In genomic region chr10:73209705-73210104, GRCh38 we compare ENCODE assay signal across 14 cellular contexts. TPM values are rescaled to one million over a fixed set of nuclear protein-coding genes. Genes with fewer than 3 reads are reported as not detected.
A peak's percentile ranks its signal among the peaks of the same experiment; 100 is the strongest.
DNase-seq lines count a peak whose midpoint lies in the region; ATAC-seq and TF ChIP-seq lines count a peak whose summit lies in the region.
"Had no signal": no experiment of that assay in that cellular context is flagged by ENCODE, and none has a peak within 500 bp of the region (broad histone marks: within the 10 kb centered on the region; RNA-seq: fewer than 3 reads in every experiment).

No MANE protein-coding gene starts in this region.

- H3K36me3 ChIP-seq in right atrium auricular region (peaks cover 23% of the 10 kb centered on the region), esophagus squamous epithelium (peaks cover 0 to 56% (median 8%) of the 10 kb centered on the region in 3 donors), uterus (no peaks in the 10 kb centered on the region)
- H3K36me3 ChIP-seq: prostate gland had no signal

- H3K4me1 ChIP-seq in right atrium auricular region: no peaks in the 10 kb centered on the region
- no peaks in the 10 kb centered on the region for H3K4me1 ChIP-seq in esophagus squamous epithelium
- no peaks in the 10 kb centered on the region for H3K4me1 ChIP-seq in uterus
- H3K4me1 ChIP-seq: prostate gland, SJSA1, transverse colon had no signal

- H3K27me3 ChIP-seq in right atrium auricular region (no peaks in the 10 kb centered on the region), esophagus squamous epithelium (no peaks in the 10 kb centered on the region), uterus (no peaks in the 10 kb centered on the region)
- H3K27me3 ChIP-seq: SJSA1, transverse colon had no signal

- H3K4me3 ChIP-seq in right atrium auricular region (no peak overlapping the region), fibroblast of the aortic adventitia (ENCODE audit: low read depth, low read length) (no peak overlapping the region), esophagus squamous epithelium (no peak overlapping the region), uterus (no peak overlapping the region)
- H3K4me3 ChIP-seq: A549, prostate gland, SJSA1, transverse colon had no signal

- WGBS in esophagus squamous epithelium, 2 donors: 33 to 48% methylated on average over 1 of the region's 1 CpG

- ATAC-seq in left ventricle myocardium superior: peak; percentile 35
- ATAC-seq: A549 had no signal

- intact Hi-C loops in left ventricle myocardium superior (cut with micrococcal nuclease): no loop called here
- intact Hi-C loops in esophagus squamous epithelium (cut with DNase I): no loop called here
- intact Hi-C loops in uterus (cut with DNase I; ENCODE audit: low total_unique reads): no loop called here

- DNase-seq in left ventricle myocardium superior (no peak), right atrium auricular region (ENCODE audit: low spot score) (no peak), astrocyte of the hippocampus (ENCODE audit: low read depth, low spot score) (peak; percentile 30), fibroblast of the aortic adventitia (ENCODE audit: low read depth) (peak; percentile 59), stromal cell of bone marrow (ENCODE audit: low read depth) (peak; percentile 27), esophagus squamous epithelium (lab: John Stamatoyannopoulos, UW) (no peak), uterus (no peak)
- no peak for DNase-seq in stimulated activated CD4-positive, alpha-beta T cell treated with anti-CD3 and anti-CD28 coated beads, Interleukin-4, amount 100 ng/mL, for 1 hour
- DNase-seq: activated effector memory CD4-positive, alpha-beta T cell treated with anti-CD3 and anti-CD28 coated beads, Interleukin-2, amount 50 U/mL, for 16 hours; NCI-H2029 treated with DMSO at 0.1 percent for 48 hours; transverse colon had no signal

- no peak for TF ChIP-seq CTCF in right atrium auricular region (IDR thresholded peaks at IDR 0.05)
- TF ChIP-seq CTCF in fibroblast of the aortic adventitia (IDR thresholded peaks at IDR 0.05; ENCODE audit: insufficient read depth, low read length): no peak
- TF ChIP-seq CTCF in esophagus squamous epithelium (IDR thresholded peaks at IDR 0.05): no peak
- no peak for TF ChIP-seq CTCF in uterus (IDR thresholded peaks at IDR 0.05)

- no peak for TF ChIP-seq POLR2A in esophagus squamous epithelium (IDR thresholded peaks at IDR 0.05)
- no peak for TF ChIP-seq POLR2A in uterus (IDR thresholded peaks at IDR 0.05)

- H3K27ac ChIP-seq in right atrium auricular region (no peak overlapping the region), esophagus squamous epithelium (no peak overlapping the region), uterus (no peak overlapping the region)
- H3K27ac ChIP-seq: A549, prostate gland, SJSA1, transverse colon had no signal

- no peaks in the 10 kb centered on the region for H3K9me3 ChIP-seq in right atrium auricular region
- no peaks in the 10 kb centered on the region for H3K9me3 ChIP-seq in esophagus squamous epithelium
- no peaks in the 10 kb centered on the region for H3K9me3 ChIP-seq in uterus
- H3K9me3 ChIP-seq: prostate gland, transverse colon had no signal

RNA-seq across cellular contexts. Expression of gene DNAJC9, which starts 37.4 kb away (rescaled TPM):
- total RNA-seq in left ventricle myocardium superior (9.6 TPM), right atrium auricular region (1 to 10 TPM; 6.8 to 6.9 TPM), fibroblast of the aortic adventitia (ENCODE audit: low replicate concordance) (18.7 and 41.0 TPM in 2 replicates), esophagus squamous epithelium (10 to 100 TPM; 13.4 to 35.4 (median 25.2) TPM), uterus (10 to 100 TPM in 3 of 4 donors, 1 to 10 TPM in 1; 8.2 to 45.3 (median 19.3) TPM)

RNA-seq across cellular contexts. Expression of gene FAM149B1, which starts 41.8 kb away (rescaled TPM):
- total RNA-seq in left ventricle myocardium superior: 13.8 TPM
- total RNA-seq in right atrium auricular region: 10 to 100 TPM in 1 of 2 donors, 1 to 10 TPM in 1; 9.4 to 13.0 TPM
- 30.8 and 47.5 TPM in 2 replicates for total RNA-seq in fibroblast of the aortic adventitia (ENCODE audit: low replicate concordance)
- 10 to 100 TPM in 2 of 4 donors, 1 to 10 TPM in 2; 8.7 to 15.8 (median 10.8) TPM for total RNA-seq in esophagus squamous epithelium
- total RNA-seq in uterus: 10 to 100 TPM; 11.0 to 37.4 (median 19.0) TPM

RNA-seq across cellular contexts. Expression of gene ECD, which starts 41.9 kb away (rescaled TPM):
- total RNA-seq in left ventricle myocardium superior (17.8 TPM), right atrium auricular region (10 to 100 TPM; 14.4 to 20.7 TPM), fibroblast of the aortic adventitia (ENCODE audit: low replicate concordance) (24.0 and 33.3 TPM in 2 replicates), esophagus squamous epithelium (10 to 100 TPM; 17.4 to 25.3 (median 24.0) TPM), uterus (10 to 100 TPM; 18.4 to 37.8 (median 36.0) TPM)

RNA-seq across cellular contexts. Expression of gene MRPS16, which starts 42.7 kb away (rescaled TPM):
- total RNA-seq in left ventricle myocardium superior (109 TPM), right atrium auricular region (10 to 100 TPM; 39.8 to 62.6 TPM), fibroblast of the aortic adventitia (ENCODE audit: low replicate concordance) (45.4 and 83.2 TPM in 2 replicates), esophagus squamous epithelium (10 to 100 TPM; 36.8 to 60.3 (median 54.2) TPM), uterus (10 to 100 TPM in 3 of 4 donors, 1 to 10 TPM in 1; 6.8 to 67.7 (median 54.0) TPM)

Comparison
In these comparisons a context has a peak if more than half of its experiments do, and no peak if none do; other contexts are left out.
1. DNase-seq: peak in astrocyte of the hippocampus (single experiment), fibroblast of the aortic adventitia (single experiment) and stromal cell of bone marrow (single experiment); none in left ventricle myocardium superior (single experiment), right atrium auricular region (single experiment), esophagus squamous epithelium (single experiment), stimulated activated CD4-positive, alpha-beta T cell treated with anti-CD3 and anti-CD28 coated beads, Interleukin-4, amount 100 ng/mL, for 1 hour (single experiment) and uterus (0 of 2).